ENCODE assay signal across 15 cellular contexts in the genomic region with DNA sequence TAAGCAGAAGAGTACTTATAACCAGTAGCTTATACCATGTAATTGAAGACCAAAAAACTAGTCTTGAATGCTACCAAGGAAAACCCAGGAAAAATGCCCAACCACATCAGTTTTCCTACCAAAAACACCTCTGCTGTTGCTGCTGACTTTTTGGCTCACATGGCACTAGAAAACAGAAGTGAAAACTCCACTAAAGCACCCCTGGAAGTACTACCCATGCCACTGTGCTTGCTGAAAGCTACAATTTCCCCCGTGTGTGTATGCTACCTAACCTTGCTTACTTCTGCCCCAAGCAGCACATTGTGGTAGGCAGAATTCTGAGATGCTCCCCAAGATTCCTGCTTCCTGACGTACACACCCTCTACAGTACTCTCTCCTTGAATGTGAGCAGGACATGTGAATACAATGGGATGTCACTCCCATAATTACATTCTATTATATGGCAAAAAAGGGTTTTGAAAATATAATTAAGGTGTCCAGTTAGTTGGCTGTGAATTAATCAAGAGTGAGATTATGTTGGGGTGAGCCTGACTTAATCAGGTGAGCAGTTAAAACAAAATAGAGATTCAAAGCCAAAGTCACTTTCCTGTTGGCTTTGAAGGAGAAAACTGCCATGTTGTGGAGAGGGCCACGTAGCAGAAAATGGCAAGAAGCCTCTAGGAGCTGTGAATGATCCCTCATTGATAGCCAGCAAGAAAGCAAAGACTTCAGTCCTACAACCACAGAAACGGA.
A peak's percentile ranks its signal among the peaks of the same experiment; 100 is the strongest.
DNase-seq lines count a peak whose midpoint lies in the region; ATAC-seq and TF ChIP-seq lines count a peak whose summit lies in the region.
"Had no signal": no experiment of that assay in that cellular context is flagged by ENCODE, and none has a peak within 500 bp of the region (broad histone marks: within the 10 kb centered on the region; RNA-seq: fewer than 3 reads in every experiment).

No MANE protein-coding gene starts in this region.

- peak overlapping the region; percentile 14 to 86 (median 74) for H3K27ac ChIP-seq in esophagus squamous epithelium
- H3K27ac ChIP-seq: heart left ventricle, vagina had no signal

- ATAC-seq in GM18498 (IDR thresholded peaks at IDR 0.05; ENCODE audit: unreplicated experiment) = peak; percentile 43
- peak; percentile 29 for ATAC-seq in GM21390 (IDR thresholded peaks at IDR 0.05; ENCODE audit: unreplicated experiment)
- peak; percentile 19 for ATAC-seq in HG03442 (IDR thresholded peaks at IDR 0.05; ENCODE audit: unreplicated experiment)
- no peak for ATAC-seq in HG02870 (IDR thresholded peaks at IDR 0.05; ENCODE audit: unreplicated experiment)
- ATAC-seq in HG02938 (IDR thresholded peaks at IDR 0.05; ENCODE audit: unreplicated experiment) = no peak
- ATAC-seq in GM21576 (IDR thresholded peaks at IDR 0.05; ENCODE audit: unreplicated experiment) = no peak
- ATAC-seq: heart left ventricle, SK-N-SH treated with all-trans-retinoic acid at 6 μM for 48 hours had no signal

- DNase-seq in esophagus squamous epithelium (lab: John Stamatoyannopoulos, UW) (no peak), GM19238 (ENCODE audit: insufficient read length, low spot score) (no peak)
- DNase-seq: activated CD4-positive, CD25-positive, alpha-beta regulatory T cell; central memory CD4-positive, alpha-beta T cell; heart left ventricle; NCI-H2081 treated with DMSO at 0.1 percent for 48 hours; stimulated activated CD4-positive, alpha-beta T cell treated with anti-CD3 and anti-CD28 coated beads, Interleukin-2, amount 100 ng/mL, for 48 hours had no signal

- H3K27me3 ChIP-seq in esophagus squamous epithelium = no peaks in the 10 kb centered on the region
- H3K27me3 ChIP-seq: heart left ventricle, vagina had no signal

- WGBS in esophagus squamous epithelium, 2 donors = 74 to 86% methylated on average over 4 of the region's 4 CpGs

- no peak for TF ChIP-seq POLR2A in esophagus squamous epithelium (IDR thresholded peaks at IDR 0.05)

- H3K4me1 ChIP-seq in esophagus squamous epithelium = peaks cover 9 to 91% (median 30%) of the 10 kb centered on the region in 3 donors

- no peak overlapping the region for H3K4me3 ChIP-seq in esophagus squamous epithelium
- H3K4me3 ChIP-seq: heart left ventricle, vagina had no signal

- intact Hi-C loops in esophagus squamous epithelium (cut with DNase I) = no loop called here

- H3K36me3 ChIP-seq in esophagus squamous epithelium = no peaks in the 10 kb centered on the region
- H3K36me3 ChIP-seq: heart left ventricle, vagina had no signal

- H3K9me3 ChIP-seq in esophagus squamous epithelium = no peaks in the 10 kb centered on the region
- H3K9me3 ChIP-seq: heart left ventricle, vagina had no signal

- TF ChIP-seq CTCF in esophagus squamous epithelium (IDR thresholded peaks at IDR 0.05) = no peak

Comparison
In these comparisons a context has a peak if more than half of its experiments do, and no peak if none do; other contexts are left out.
1. ATAC-seq: peak in GM18498 (single experiment), GM21390 (single experiment) and HG03442 (single experiment); none in HG02870 (single experiment), HG02938 (single experiment) and GM21576 (single experiment).